8 cellular contexts compared by ENCODE assay signal in the genomic region with DNA sequence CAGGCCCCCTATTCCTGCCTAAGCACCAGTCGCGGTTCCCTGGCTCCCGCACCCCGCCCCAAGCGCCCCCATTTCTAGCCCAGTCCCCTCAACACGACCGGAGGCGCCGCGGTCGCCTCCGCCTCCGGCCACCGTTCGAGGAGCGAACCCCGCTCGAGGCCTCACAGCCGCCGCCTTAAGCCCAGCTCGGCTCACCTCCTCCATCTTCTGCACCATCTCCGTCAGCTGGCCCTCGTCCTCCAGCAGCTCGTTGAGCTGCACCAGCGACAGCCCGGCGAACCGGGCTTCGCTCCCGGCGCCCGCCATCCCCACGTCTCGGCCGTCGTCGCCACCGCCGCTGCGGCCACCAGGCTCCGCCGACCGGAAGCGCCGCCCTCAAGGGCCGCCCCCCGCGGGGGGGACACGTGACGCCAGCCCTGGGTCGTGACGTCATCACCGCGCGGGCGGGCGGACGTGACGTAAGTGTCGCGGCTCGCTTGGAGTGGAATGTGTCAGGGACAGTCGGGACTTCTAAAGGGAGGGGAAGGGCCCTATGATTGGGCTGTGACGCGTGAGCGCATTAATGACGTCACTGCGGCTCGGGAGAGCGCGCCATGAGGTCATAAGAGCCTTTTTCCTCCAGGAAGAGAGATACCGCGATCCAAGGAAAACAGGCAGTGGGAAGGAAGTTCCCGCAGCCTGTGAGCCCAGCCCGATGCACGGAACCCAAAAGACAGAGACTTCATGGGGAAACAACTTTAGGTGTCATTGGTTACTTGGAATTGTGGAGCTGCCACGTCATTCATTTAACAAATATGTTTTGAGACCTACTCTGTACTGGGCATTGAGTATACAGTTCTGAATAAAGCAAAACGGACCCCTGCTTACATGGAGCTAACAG. TPM values are rescaled to one million over a fixed set of nuclear protein-coding genes. Genes with fewer than 3 reads are reported as not detected.
DNase-seq lines count a peak whose midpoint lies in the region; ATAC-seq, FAIRE-seq and TF ChIP-seq lines count a peak whose summit lies in the region.

A gene with protein sequence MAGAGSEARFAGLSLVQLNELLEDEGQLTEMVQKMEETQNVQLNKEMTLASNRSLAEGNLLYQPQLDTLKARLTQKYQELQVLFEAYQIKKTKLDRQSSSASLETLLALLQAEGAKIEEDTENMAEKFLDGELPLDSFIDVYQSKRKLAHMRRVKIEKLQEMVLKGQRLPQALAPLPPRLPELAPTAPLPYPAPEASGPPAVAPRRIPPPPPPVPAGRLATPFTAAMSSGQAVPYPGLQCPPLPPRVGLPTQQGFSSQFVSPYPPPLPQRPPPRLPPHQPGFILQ (minus strand): TSS at position 368 of the 880 bp plus-strand sequence. CDS start 62 bp downstream, at position 306.

- H2AFZ ChIP-seq in smooth muscle cell (ENCODE audit: low read depth), result peak within 1 kb of the TSS; percentile 44

- H3K27ac ChIP-seq in smooth muscle cell (ENCODE audit: low read depth), result peak within 1 kb of the TSS; percentile 89

- peak; percentile 83 for DNase-seq in Caki2 (ENCODE audit: low read depth)
- peak; percentile 27 for DNase-seq in NCI-H1417 treated with DMSO at 0.1 percent for 48 hours (lab: John Stamatoyannopoulos, UW)
- peak; percentile 71 to 77 (median 73) for DNase-seq in activated CD4-positive, CD25-positive, alpha-beta regulatory T cell (lab: John Stamatoyannopoulos, UW)
- peak; percentile 54 for DNase-seq in bronchial epithelial cell (ENCODE audit: low read depth)
- DNase-seq in immature natural killer cell, result peak; percentile 96 to 98 (median 97)
- peak; percentile 54 for DNase-seq in smooth muscle cell (lab: John Stamatoyannopoulos, UW; ENCODE audit: unreplicated experiment)

- peaks cover 18 to 45% (median 26%) of the 10 kb centered on the region in 3 donors for H3K27me3 Mint-ChIP-seq in immature natural killer cell (ENCODE audit: low read depth in 3 of 3)

- in situ Hi-C loops in Caki2 (cut with HindIII; ENCODE audit: low pct_unique_long_range_greater_than_20kb, low sequenced_read_pairs), result no loop called here

- H3K36me3 Mint-ChIP-seq in immature natural killer cell, result no peaks in the 10 kb centered on the region

- no peaks in the 10 kb centered on the region for H3K9me3 Mint-ChIP-seq in immature natural killer cell

- peaks cover 28% of the 10 kb centered on the region for H3K4me1 ChIP-seq in smooth muscle cell (ENCODE audit: low read depth)

- FAIRE-seq in bronchial epithelial cell (lab: Jason Lieb, UNC), result no peak

- peak within 1 kb of the TSS; percentile 99 for H3K9ac ChIP-seq in smooth muscle cell (ENCODE audit: low read depth)

- no peaks in the 10 kb centered on the region for H3K9me3 ChIP-seq in smooth muscle cell (replicated peaks; ENCODE audit: low read depth)

- peak within 1 kb of the TSS; percentile 93 for H3K4me2 ChIP-seq in smooth muscle cell

- 20% methylated on average over 66 of the region's 78 CpGs for WGBS in smooth muscle cell (ENCODE audit: low lambda C conversion rate)

- peak within 1 kb of the TSS; percentile 99 to 100 (median 100) for H3K27ac Mint-ChIP-seq in immature natural killer cell

- H4K20me1 ChIP-seq in smooth muscle cell (ENCODE audit: low read depth), result peaks cover 41% of the 10 kb centered on the region

- peak within 1 kb of the TSS; percentile 94 to 99 (median 97) for H3K4me3 Mint-ChIP-seq in immature natural killer cell

- ATAC-seq in GM21737 (IDR thresholded peaks at IDR 0.05; ENCODE audit: unreplicated experiment), result peak; percentile 48
- ATAC-seq in HG03457 (IDR thresholded peaks at IDR 0.05; ENCODE audit: unreplicated experiment), result no peak

- H3K79me2 ChIP-seq in smooth muscle cell (ENCODE audit: low read depth), result peaks cover 40% of the 10 kb centered on the region

- TF ChIP-seq CTCF in bronchial epithelial cell (IDR thresholded peaks at IDR 0.05; ENCODE audit: insufficient read depth, low read length, severe bottlenecking) (no peak), smooth muscle cell (IDR thresholded peaks at IDR 0.05; ENCODE audit: borderline replicate concordance, insufficient read depth, poor library complexity, severe bottlenecking) (no peak)

- no peaks in the 10 kb centered on the region for H3K27me3 ChIP-seq in bronchial epithelial cell (ENCODE audit: control insufficient read depth, insufficient read depth, low read length)
- H3K27me3 ChIP-seq in smooth muscle cell (ENCODE audit: low read depth), result no peaks in the 10 kb centered on the region

- peak within 1 kb of the TSS; percentile 76 for H3K4me3 ChIP-seq in bronchial epithelial cell (ENCODE audit: low read depth, low read length)
- peak within 1 kb of the TSS; percentile 92 for H3K4me3 ChIP-seq in smooth muscle cell

- H3K4me1 Mint-ChIP-seq in immature natural killer cell, result peaks cover 91 to 97% of the 10 kb centered on the region in 2 donors

- H3K36me3 ChIP-seq in bronchial epithelial cell (ENCODE audit: control insufficient read depth, insufficient read depth, low read length) (no peaks in the 10 kb centered on the region), smooth muscle cell (ENCODE audit: low read depth) (no peaks in the 10 kb centered on the region)

- H3F3A ChIP-seq in smooth muscle cell (ENCODE audit: low read depth), result peaks cover 32% of the 10 kb centered on the region

RNA-seq across cellular contexts. Expression of the gene that starts here (rescaled TPM):
- total RNA-seq in Caki2 (2014; rRNA removed; shearing (Covaris generic); ENCODE audit: low replicate concordance), result 37.8 and 42.2 TPM in 2 replicates
- 22.7 and 25.0 TPM in 2 replicates for total RNA-seq in bronchial epithelial cell
- 10 to 100 TPM; 39.5 to 70.1 (median 43.6) TPM for polyA plus RNA-seq in immature natural killer cell
- 14.8 and 20.4 TPM in 2 replicates for total RNA-seq in smooth muscle cell
- 25.3 and 37.9 TPM in 2 replicates for polyA plus RNA-seq in smooth muscle cell

Comparison
In these comparisons a context has a peak if more than half of its experiments do, and no peak if none do; other contexts are left out.
1. DNase-seq: peak in every context shown above with its lines; median percentile 97 in immature natural killer cell; 83 in Caki2; 73 in activated CD4-positive, CD25-positive, alpha-beta regulatory T cell; 54 in bronchial epithelial cell; 54 in smooth muscle cell; 27 in NCI-H1417 treated with DMSO at 0.1 percent for 48 hours.